Comparison of ENCODE assay signal across 9 cellular contexts in genomic region chr3:44021646-44022594, GRCh38.
DNase-seq lines count a peak whose midpoint lies in the region; TF ChIP-seq lines count a peak whose summit lies in the region.
"Had no signal": no experiment of that assay in that cellular context is flagged by ENCODE, and none has a peak within 500 bp of the region (broad histone marks: within the 10 kb centered on the region; RNA-seq: fewer than 3 reads in every experiment).

No MANE protein-coding gene starts in this region.

- H3K4me1 Mint-ChIP-seq in IgD-negative memory B cell: peaks cover 3 to 10% (median 4%) of the 10 kb centered on the region in 3 donors
- peaks cover 4% of the 10 kb centered on the region for H3K4me1 Mint-ChIP-seq in activated naive CD4-positive, alpha-beta T cell treated with anti-CD3 and anti-CD28 coated beads for 36 hours (ENCODE audit: low read depth)

- CTCF ChIA-PET in activated naive CD4-positive, alpha-beta T cell treated with anti-CD3 and anti-CD28 coated beads for 36 hours (lab: Charles Lee): interaction anchor here (0.7 kb wide), 1 partner anchor 166 kb away, joined by 3 read pairs; no protein-coding TSS in a partner anchor

- DNase-seq in DMS114 treated with DMSO at 0.1 percent for 48 hours (lab: John Stamatoyannopoulos, UW; ENCODE audit: unreplicated experiment): peak; percentile 8
- peak in 1 of 2 donors; percentile 22 for DNase-seq in fibroblast of lung (ENCODE audit: low read depth in 2 of 2)
- peak; percentile 82 for DNase-seq in osteoblast (ENCODE audit: insufficient read length, low spot score, missing footprints)
- DNase-seq in glomerular visceral epithelial cell (ENCODE audit: extremely low spot score): no peak
- DNase-seq in effector CD4-positive, alpha-beta T cell: no peak
- no peak for DNase-seq in GM13977 (ENCODE audit: low spot score)
- DNase-seq in activated naive CD4-positive, alpha-beta T cell treated with anti-CD3 and anti-CD28 coated beads for 36 hours: no peak
- DNase-seq: SJCRH30 had no signal

- peak overlapping the region; percentile 49 for H3K4me2 ChIP-seq in fibroblast of lung (ENCODE audit: extremely low read depth, insufficient read depth, low read length)
- peak overlapping the region; percentile 85 for H3K4me2 ChIP-seq in osteoblast (ENCODE audit: insufficient read depth, low read length)

- no peaks in the 10 kb centered on the region for H3K36me3 Mint-ChIP-seq in IgD-negative memory B cell
- H3K36me3 Mint-ChIP-seq in activated naive CD4-positive, alpha-beta T cell treated with anti-CD3 and anti-CD28 coated beads for 36 hours (ENCODE audit: low read depth): no peaks in the 10 kb centered on the region

- H3K27ac ChIP-seq in fibroblast of lung (ENCODE audit: insufficient read depth, low read length): no peak overlapping the region
- H3K27ac ChIP-seq in osteoblast (ENCODE audit: low read depth, low read length): no peak overlapping the region
- H3K27ac ChIP-seq: SJCRH30 had no signal

- H3K9me3 ChIP-seq in fibroblast of lung (ENCODE audit: control insufficient read depth, insufficient read depth, low read depth, low read length) (no peaks in the 10 kb centered on the region), osteoblast (ENCODE audit: low read depth, low read length) (no peaks in the 10 kb centered on the region)
- H3K9me3 ChIP-seq: SJCRH30 had no signal

- peaks cover 25% of the 10 kb centered on the region for H3K79me2 ChIP-seq in fibroblast of lung (ENCODE audit: control insufficient read depth, insufficient read depth, low read length)
- peaks cover 41% of the 10 kb centered on the region for H3K79me2 ChIP-seq in osteoblast (ENCODE audit: insufficient read depth, low read length)

- H3K27ac Mint-ChIP-seq in IgD-negative memory B cell: no peak overlapping the region
- H3K27ac Mint-ChIP-seq in activated naive CD4-positive, alpha-beta T cell treated with anti-CD3 and anti-CD28 coated beads for 36 hours: no peak overlapping the region

- peaks cover 9% of the 10 kb centered on the region for H3K27me3 Mint-ChIP-seq in IgD-negative memory B cell
- peaks cover 33% of the 10 kb centered on the region for H3K27me3 Mint-ChIP-seq in activated naive CD4-positive, alpha-beta T cell treated with anti-CD3 and anti-CD28 coated beads for 36 hours (ENCODE audit: low read depth)

- no peaks in the 10 kb centered on the region for H3K36me3 ChIP-seq in fibroblast of lung (ENCODE audit: control insufficient read depth, insufficient read depth, low read length)
- H3K36me3 ChIP-seq in osteoblast (ENCODE audit: insufficient read depth, low read length): no peaks in the 10 kb centered on the region
- H3K36me3 ChIP-seq: SJCRH30 had no signal

- in situ Hi-C loops in GM13977 (cut with MboI; ENCODE audit: low pct_unique_long_range_greater_than_20kb, low sequenced_read_pairs, unreplicated experiment): no loop called here

- no peaks in the 10 kb centered on the region for H3K27me3 ChIP-seq in fibroblast of lung (ENCODE audit: control insufficient read depth, insufficient read depth, low read length)
- peaks cover 8% of the 10 kb centered on the region for H3K27me3 ChIP-seq in osteoblast (ENCODE audit: insufficient read depth, low read length)
- H3K27me3 ChIP-seq: SJCRH30 had no signal

- intact Hi-C loops in activated naive CD4-positive, alpha-beta T cell treated with anti-CD3 and anti-CD28 coated beads for 36 hours (cut with micrococcal nuclease): loop anchor here (2.0 kb wide), 1 partner anchor 25 kb away; no protein-coding TSS in a partner anchor

- peak overlapping the region; percentile 1 to 61 (median 28) for H3K4me3 ChIP-seq in fibroblast of lung (replicated peaks in 1 of 4; ENCODE audit: control extremely low read depth in 1 of 4, insufficient read depth in 1 of 4, low read depth in 3 of 4, low read length in 4 of 4)
- peak overlapping the region; percentile 72 for H3K4me3 ChIP-seq in osteoblast (ENCODE audit: insufficient read depth, low read length)
- H3K4me3 ChIP-seq: SJCRH30 had no signal

- H3K4me3 Mint-ChIP-seq in IgD-negative memory B cell: peak overlapping the region in 3 of 4 donors; percentile 74 to 90 (median 89)
- H3K4me3 Mint-ChIP-seq in activated naive CD4-positive, alpha-beta T cell treated with anti-CD3 and anti-CD28 coated beads for 36 hours: no peak overlapping the region

- no peak for TF ChIP-seq CTCF in fibroblast of lung (conservative IDR thresholded peaks at IDR 0.05 in 1 of 2, IDR thresholded peaks at IDR 0.05 in 1 of 2; ENCODE audit: low read depth in 1 of 2, low read length in 2 of 2)
- TF ChIP-seq CTCF in osteoblast (IDR thresholded peaks at IDR 0.05; ENCODE audit: extremely low read depth, low read depth, low read length): no peak
- TF ChIP-seq CTCF in GM13977 (IDR thresholded peaks at IDR 0.05; ENCODE audit: extremely low read depth, insufficient read depth, missing control alignments): no peak

- H3K4me1 ChIP-seq in fibroblast of lung (ENCODE audit: control insufficient read depth, extremely low read depth, insufficient read depth, low read length): peaks cover 2% of the 10 kb centered on the region
- H3K4me1 ChIP-seq in osteoblast (ENCODE audit: insufficient read depth, low read length): peaks cover 7% of the 10 kb centered on the region

- H3K9me3 Mint-ChIP-seq in IgD-negative memory B cell: no peaks in the 10 kb centered on the region
- no peaks in the 10 kb centered on the region for H3K9me3 Mint-ChIP-seq in activated naive CD4-positive, alpha-beta T cell treated with anti-CD3 and anti-CD28 coated beads for 36 hours

- H2AFZ ChIP-seq in fibroblast of lung (ENCODE audit: low read length) (no peak overlapping the region), osteoblast (ENCODE audit: low read length) (peak overlapping the region; percentile 78)

- H3K9ac ChIP-seq in fibroblast of lung (ENCODE audit: insufficient read depth, low read length): no peak overlapping the region

- H4K20me1 ChIP-seq in fibroblast of lung (ENCODE audit: control insufficient read depth, extremely low read depth, insufficient read depth, low read length): no peaks in the 10 kb centered on the region
- H4K20me1 ChIP-seq in osteoblast (ENCODE audit: insufficient read depth, low read length): no peaks in the 10 kb centered on the region

Comparison
In these comparisons a context has a peak if more than half of its experiments do, and no peak if none do; other contexts are left out.
1. DNase-seq: peak in DMS114 treated with DMSO at 0.1 percent for 48 hours (single experiment) and osteoblast (single experiment); none in glomerular visceral epithelial cell (single experiment), effector CD4-positive, alpha-beta T cell (single experiment), GM13977 (single experiment) and activated naive CD4-positive, alpha-beta T cell treated with anti-CD3 and anti-CD28 coated beads for 36 hours (single experiment).